Comparison of ENCODE assay signal across 16 cellular contexts in genomic region chr12:69555461-69555860, GRCh38. TPM values are rescaled to one million over a fixed set of nuclear protein-coding genes. Genes with fewer than 3 reads are reported as not detected.
DNase-seq lines count a peak whose midpoint lies in the region; ATAC-seq, FAIRE-seq and TF ChIP-seq lines count a peak whose summit lies in the region.
"Had no signal": no experiment of that assay in that cellular context is flagged by ENCODE, and none has a peak within 500 bp of the region (broad histone marks: within the 10 kb centered on the region; RNA-seq: fewer than 3 reads in every experiment).

No MANE protein-coding gene starts in this region.

- no peak for FAIRE-seq in frontal cortex (lab: Jason Lieb, UNC)
- FAIRE-seq: G401.6 had no signal

- H3K9me3 ChIP-seq in right cardiac atrium (ENCODE audit: control insufficient read depth, low read length) = no peaks in the 10 kb centered on the region
- H3K9me3 ChIP-seq: uterus had no signal

- no peak for ATAC-seq in right cardiac atrium
- ATAC-seq: activated T-helper 17 cell treated with anti-CD3 and anti-CD28 coated beads, Interleukin-2, amount 50 U/mL, for 72 hours; left colon had no signal

- no peak overlapping the region for H3K4me3 ChIP-seq in AG04449 (ENCODE audit: low read depth, low read length)
- H3K4me3 ChIP-seq in right cardiac atrium (ENCODE audit: low read length) = no peak overlapping the region
- H3K4me3 ChIP-seq: uterus had no signal

- DNase-seq in AG04449 (ENCODE audit: low read depth, low spot score) (peak; percentile 91), HS-5 (ENCODE audit: low read depth) (peak; percentile 98), amniotic stem cell (lab: John Stamatoyannopoulos, UW) (peak; percentile 76), hepatic stellate cell (ENCODE audit: low spot score) (peak; percentile 76), T-helper 1 cell (no peak), right cardiac atrium (no peak), frontal cortex (ENCODE audit: low spot score in 2 of 2) (no peak)
- no peak for DNase-seq in activated CD4-positive, alpha-beta T cell treated with anti-CD3 and anti-CD28 coated beads for 48 hours
- DNase-seq: C1 segment of cervical spinal cord, glutamatergic neuron, left colon, NCI-H524 treated with DMSO at 0.1 percent for 48 hours, uterus had no signal

- WGBS in right cardiac atrium = 83% methylated on average over 6 of the region's 6 CpGs

- no peaks in the 10 kb centered on the region for H3K27me3 ChIP-seq in right cardiac atrium (ENCODE audit: control insufficient read depth, insufficient read depth)
- H3K27me3 ChIP-seq: uterus had no signal

- intact Hi-C loops in right cardiac atrium (cut with DNase I) = no loop called here

- CTCF ChIA-PET in AG04449 (lab: Yijun Ruan, JAX) = interaction anchor here (1.5 to 10.9 kb wide), 4 partner anchors 10 to 197 kb away, joined by 5 to 78 read pairs (median 10); no protein-coding TSS in a partner anchor

- no peak for TF ChIP-seq CTCF in AG04449 (IDR thresholded peaks at IDR 0.05; ENCODE audit: insufficient read depth, low read length, missing control alignments)

- peaks cover 3% of the 10 kb centered on the region for H3K4me1 ChIP-seq in right cardiac atrium (ENCODE audit: control insufficient read depth, insufficient read depth, low read length)
- H3K4me1 ChIP-seq: uterus had no signal

- POLR2A ChIA-PET in AG04449 (lab: Yijun Ruan, JAX) = interaction anchor here (0.6 to 1.4 kb wide), 4 partner anchors 11 to 85 kb away, joined by 3 to 9 read pairs (median 3); partner anchors contain the start of gene FRS2

- H3K27ac ChIP-seq in right cardiac atrium (ENCODE audit: low read length) = no peak overlapping the region
- H3K27ac ChIP-seq: uterus had no signal

RNA-seq across cellular contexts. Expression of gene CCT2, which starts 29.8 kb away (rescaled TPM):
- total RNA-seq in right cardiac atrium = 100 to 1,000 TPM in 2 of 4 donors, 10 to 100 TPM in 2; 86.2 to 130 (median 98.5) TPM
- polyA plus RNA-seq in right cardiac atrium = 76.9 TPM
- 297 TPM for total RNA-seq in frontal cortex

RNA-seq across cellular contexts. Expression of gene LRRC10, which starts 55.2 kb away (rescaled TPM):
- total RNA-seq in right cardiac atrium (10 to 100 TPM in 3 of 4 donors, 1 to 10 TPM in 1; 3.2 to 22.2 (median 20.4) TPM), frontal cortex (not detected)
- polyA plus RNA-seq in right cardiac atrium = 22.0 TPM
- total RNA-seq: activated T-helper 17 cell treated with anti-CD3 and anti-CD28 coated beads, Interleukin-2, amount 50 U/mL, for 72 hours; left colon; uterus had no signal
- polyA plus RNA-seq: neural cell had no signal

Comparison
In these comparisons a context has a peak if more than half of its experiments do, and no peak if none do; other contexts are left out.
1. DNase-seq: peak in AG04449 (single experiment), HS-5 (single experiment), amniotic stem cell (single experiment) and hepatic stellate cell (single experiment); none in T-helper 1 cell (0 of 5), right cardiac atrium (0 of 3), activated CD4-positive, alpha-beta T cell treated with anti-CD3 and anti-CD28 coated beads for 48 hours (single experiment) and frontal cortex (0 of 2).